ENCODE assay signal across 9 cellular contexts in the genomic region with DNA sequence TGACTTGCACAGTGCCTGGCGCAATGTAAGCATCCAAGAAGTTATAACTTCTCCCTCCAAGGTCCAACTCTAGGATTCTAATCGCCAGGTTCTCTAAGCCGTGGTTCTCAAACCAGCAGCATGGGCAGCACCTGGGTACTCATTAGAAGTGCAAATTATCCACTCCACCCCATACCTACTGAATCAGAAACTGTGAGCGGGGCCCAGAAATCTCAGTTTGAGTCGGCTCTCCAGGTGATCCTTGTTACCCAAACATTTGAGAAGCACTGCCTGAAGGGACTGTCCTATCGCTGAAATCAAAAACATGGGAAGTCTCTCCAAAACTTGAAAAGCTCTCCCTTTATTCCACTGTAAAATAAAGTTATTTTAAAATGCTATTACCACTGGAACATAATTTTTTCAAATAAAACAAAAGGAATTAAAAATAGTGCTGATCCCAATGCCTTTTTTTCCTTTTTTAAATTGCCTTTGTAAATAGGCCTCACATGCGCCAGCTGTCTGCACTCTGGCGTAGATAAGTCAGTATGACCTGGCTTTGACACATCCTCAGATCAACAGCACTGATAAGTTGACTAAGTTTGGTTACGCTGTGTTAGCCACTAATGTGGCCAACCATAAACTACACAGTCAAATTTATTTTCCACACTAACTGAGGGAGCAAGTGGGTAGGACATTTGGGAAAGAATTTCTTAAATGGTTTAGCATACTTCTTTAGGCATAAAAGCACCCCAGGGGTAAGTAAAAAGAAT. TPM values are rescaled to one million over a fixed set of nuclear protein-coding genes. Genes with fewer than 3 reads are reported as not detected.
DNase-seq lines count a peak whose midpoint lies in the region; TF ChIP-seq lines count a peak whose summit lies in the region.
"Had no signal": no experiment of that assay in that cellular context is flagged by ENCODE, and none has a peak within 500 bp of the region (broad histone marks: within the 10 kb centered on the region; RNA-seq: fewer than 3 reads in every experiment).

No MANE protein-coding gene starts in this region.

- TF ChIP-seq EP300 in esophagus muscularis mucosa (IDR thresholded peaks at IDR 0.05): no peak

- H3K27me3 ChIP-seq in fibroblast of lung (ENCODE audit: control insufficient read depth, insufficient read depth, low read length) (no peaks in the 10 kb centered on the region), esophagus muscularis mucosa (no peaks in the 10 kb centered on the region)

- no peak overlapping the region for H3K9ac ChIP-seq in fibroblast of lung (ENCODE audit: insufficient read depth, low read length)

- H4K20me1 ChIP-seq in fibroblast of lung (ENCODE audit: control insufficient read depth, extremely low read depth, insufficient read depth, low read length): no peaks in the 10 kb centered on the region

- DNase-seq in stimulated activated CD4-positive, alpha-beta T cell treated with anti-CD3 and anti-CD28 coated beads, Interleukin-4, amount 100 ng/mL, for 24 hours: peak; percentile 27
- no peak for DNase-seq in stimulated activated CD4-positive, alpha-beta T cell treated with anti-CD3 and anti-CD28 coated beads, Interleukin-12 subunit alpha, Interleukin-12 subunit beta, amount 100 ng/mL, for 4 hours
- peak; percentile 25 for DNase-seq in T-helper 22 cell (ENCODE audit: low read depth)
- peak; percentile 77 to 84 for DNase-seq in fibroblast of lung (ENCODE audit: low read depth in 2 of 2)
- no peak for DNase-seq in iPS-NIHi7 (ENCODE audit: extremely low spot score)
- no peak for DNase-seq in NCI-H187 (lab: John Stamatoyannopoulos, UW)
- DNase-seq in DMS114 treated with DMSO at 0.1 percent for 48 hours (lab: John Stamatoyannopoulos, UW; ENCODE audit: unreplicated experiment): no peak
- DNase-seq in esophagus muscularis mucosa (ENCODE audit: extremely low spot score): no peak
- DNase-seq: nucleus accumbens had no signal

- intact Hi-C loops in esophagus muscularis mucosa (cut with DNase I): no loop called here

- H3K4me3 ChIP-seq in fibroblast of lung (replicated peaks in 1 of 4; ENCODE audit: control extremely low read depth in 1 of 4, insufficient read depth in 1 of 4, low read depth in 3 of 4, low read length in 4 of 4) (no peak overlapping the region), esophagus muscularis mucosa (no peak overlapping the region)

- H3K9me3 ChIP-seq in fibroblast of lung (ENCODE audit: control insufficient read depth, insufficient read depth, low read depth, low read length) (no peaks in the 10 kb centered on the region), esophagus muscularis mucosa (no peaks in the 10 kb centered on the region)

- no peak overlapping the region for H3K4me2 ChIP-seq in fibroblast of lung (ENCODE audit: extremely low read depth, insufficient read depth, low read length)

- TF ChIP-seq POLR2A in esophagus muscularis mucosa (IDR thresholded peaks at IDR 0.05; ENCODE audit: low read depth): no peak

- H3K4me1 ChIP-seq in fibroblast of lung (ENCODE audit: control insufficient read depth, extremely low read depth, insufficient read depth, low read length) (no peaks in the 10 kb centered on the region), esophagus muscularis mucosa (no peaks in the 10 kb centered on the region)

- H3K36me3 ChIP-seq in fibroblast of lung (ENCODE audit: control insufficient read depth, insufficient read depth, low read length): no peaks in the 10 kb centered on the region
- H3K36me3 ChIP-seq in esophagus muscularis mucosa: no peaks in the 10 kb centered on the region

- no peak overlapping the region for H2AFZ ChIP-seq in fibroblast of lung (ENCODE audit: low read length)

- 72% methylated on average over 9 of the region's 9 CpGs for WGBS in esophagus muscularis mucosa

- no peaks in the 10 kb centered on the region for H3K79me2 ChIP-seq in fibroblast of lung (ENCODE audit: control insufficient read depth, insufficient read depth, low read length)

- TF ChIP-seq CTCF in fibroblast of lung (conservative IDR thresholded peaks at IDR 0.05 in 1 of 2, IDR thresholded peaks at IDR 0.05 in 1 of 2; ENCODE audit: low read depth in 1 of 2, low read length in 2 of 2) (no peak), esophagus muscularis mucosa (IDR thresholded peaks at IDR 0.05) (no peak)

- no peak overlapping the region for H3K27ac ChIP-seq in fibroblast of lung (ENCODE audit: insufficient read depth, low read length)
- no peak overlapping the region for H3K27ac ChIP-seq in esophagus muscularis mucosa (replicated peaks in 1 of 4)

RNA-seq across cellular contexts. Expression of gene CTR9, which starts 8.4 kb away (rescaled TPM):
- 33.9 and 41.5 TPM in 2 replicates for total RNA-seq in fibroblast of lung
- polyA plus RNA-seq in fibroblast of lung: 20.5 and 22.8 TPM in 2 replicates
- 35.7 and 36.6 TPM in 2 replicates for polyA plus RNA-seq in fibroblast of lung (2012)
- 3.3 and 4.3 TPM in 2 replicates for polyA minus RNA-seq in fibroblast of lung (ENCODE audit: low replicate concordance)
- total RNA-seq in esophagus muscularis mucosa: 10 to 100 TPM; 17.9 to 26.6 (median 19.4) TPM

RNA-seq across cellular contexts. Expression of gene IRAG1, which starts 49.1 kb away (rescaled TPM):
- total RNA-seq in fibroblast of lung (25.7 and 55.5 TPM in 2 replicates), esophagus muscularis mucosa (100 to 1,000 TPM; 205 to 338 (median 276) TPM)
- polyA plus RNA-seq in fibroblast of lung: 21.8 and 90.0 TPM in 2 replicates
- 16.3 and 72.4 TPM in 2 replicates for polyA plus RNA-seq in fibroblast of lung (2012)
- 24.8 and 115 TPM in 2 replicates for polyA minus RNA-seq in fibroblast of lung (ENCODE audit: low replicate concordance)

Comparison
In these comparisons a context has a peak if more than half of its experiments do, and no peak if none do; other contexts are left out.
1. DNase-seq: peak in stimulated activated CD4-positive, alpha-beta T cell treated with anti-CD3 and anti-CD28 coated beads, Interleukin-4, amount 100 ng/mL, for 24 hours (single experiment), T-helper 22 cell (single experiment) and fibroblast of lung (2 of 2); none in stimulated activated CD4-positive, alpha-beta T cell treated with anti-CD3 and anti-CD28 coated beads, Interleukin-12 subunit alpha, Interleukin-12 subunit beta, amount 100 ng/mL, for 4 hours (single experiment), iPS-NIHi7 (single experiment), NCI-H187 (0 of 2), DMS114 treated with DMSO at 0.1 percent for 48 hours (single experiment) and esophagus muscularis mucosa (single experiment).